ENCODE assay signal across 1 cellular context in the genomic region with DNA sequence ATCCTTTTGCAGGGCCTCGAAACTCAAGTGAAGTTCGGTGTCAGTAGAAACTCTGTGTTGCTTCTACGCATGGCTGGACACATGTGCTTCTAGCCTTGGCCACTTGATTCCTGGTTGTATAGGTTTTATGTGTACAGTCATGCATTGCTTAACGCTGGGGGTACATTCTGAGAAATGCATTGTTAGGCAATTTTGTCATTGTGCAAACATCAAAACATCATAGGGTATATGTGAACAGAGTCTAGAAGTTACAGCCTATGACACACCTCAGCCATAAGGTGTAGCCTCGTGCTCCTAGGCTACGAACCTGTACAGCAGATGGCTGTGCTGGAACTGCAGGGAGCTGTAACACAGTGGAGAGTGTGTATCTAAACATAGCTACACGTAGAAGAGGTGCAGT.
TF ChIP-seq lines count a peak whose summit lies in the region.

No MANE protein-coding gene starts in this region.

TF ChIP-seq in HepG2, 621 proteins besides CTCF, POLR2A, EP300 and RAD21:
- TF ChIP-seq, protein P1, sequence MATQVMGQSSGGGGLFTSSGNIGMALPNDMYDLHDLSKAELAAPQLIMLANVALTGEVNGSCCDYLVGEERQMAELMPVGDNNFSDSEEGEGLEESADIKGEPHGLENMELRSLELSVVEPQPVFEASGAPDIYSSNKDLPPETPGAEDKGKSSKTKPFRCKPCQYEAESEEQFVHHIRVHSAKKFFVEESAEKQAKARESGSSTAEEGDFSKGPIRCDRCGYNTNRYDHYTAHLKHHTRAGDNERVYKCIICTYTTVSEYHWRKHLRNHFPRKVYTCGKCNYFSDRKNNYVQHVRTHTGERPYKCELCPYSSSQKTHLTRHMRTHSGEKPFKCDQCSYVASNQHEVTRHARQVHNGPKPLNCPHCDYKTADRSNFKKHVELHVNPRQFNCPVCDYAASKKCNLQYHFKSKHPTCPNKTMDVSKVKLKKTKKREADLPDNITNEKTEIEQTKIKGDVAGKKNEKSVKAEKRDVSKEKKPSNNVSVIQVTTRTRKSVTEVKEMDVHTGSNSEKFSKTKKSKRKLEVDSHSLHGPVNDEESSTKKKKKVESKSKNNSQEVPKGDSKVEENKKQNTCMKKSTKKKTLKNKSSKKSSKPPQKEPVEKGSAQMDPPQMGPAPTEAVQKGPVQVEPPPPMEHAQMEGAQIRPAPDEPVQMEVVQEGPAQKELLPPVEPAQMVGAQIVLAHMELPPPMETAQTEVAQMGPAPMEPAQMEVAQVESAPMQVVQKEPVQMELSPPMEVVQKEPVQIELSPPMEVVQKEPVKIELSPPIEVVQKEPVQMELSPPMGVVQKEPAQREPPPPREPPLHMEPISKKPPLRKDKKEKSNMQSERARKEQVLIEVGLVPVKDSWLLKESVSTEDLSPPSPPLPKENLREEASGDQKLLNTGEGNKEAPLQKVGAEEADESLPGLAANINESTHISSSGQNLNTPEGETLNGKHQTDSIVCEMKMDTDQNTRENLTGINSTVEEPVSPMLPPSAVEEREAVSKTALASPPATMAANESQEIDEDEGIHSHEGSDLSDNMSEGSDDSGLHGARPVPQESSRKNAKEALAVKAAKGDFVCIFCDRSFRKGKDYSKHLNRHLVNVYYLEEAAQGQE (IDR thresholded peaks at IDR 0.05; ENCODE audit: borderline replicate concordance in 1 of 2, low read depth in 1 of 2, low read length in 2 of 2) = no peak
- no peak for TF ChIP-seq ZNF383 (CRISPR knock-in tag; IDR thresholded peaks at IDR 0.05; ENCODE audit: borderline replicate concordance)
- TF ChIP-seq MXD3 (CRISPR knock-in tag; IDR thresholded peaks at IDR 0.05) = no peak
- no peak for TF ChIP-seq ZNF431 (CRISPR knock-in tag; IDR thresholded peaks at IDR 0.05; ENCODE audit: borderline replicate concordance, low read depth)
- TF ChIP-seq ZNF549 (CRISPR knock-in tag; IDR thresholded peaks at IDR 0.05) = no peak
- TF ChIP-seq HHEX (CRISPR knock-in tag; IDR thresholded peaks at IDR 0.05) = no peak
- TF ChIP-seq SP4 (CRISPR knock-in tag; IDR thresholded peaks at IDR 0.05) = no peak
- 0 out of 2 replicates have a peak, but pooled peaks have one; percentile 25 for TF ChIP-seq CEBPB (IDR thresholded peaks at IDR 0.05; ENCODE audit: borderline replicate concordance, low read depth, low read length)
- TF ChIP-seq HNF4G (IDR thresholded peaks at IDR 0.05; ENCODE audit: borderline replicate concordance, low read depth, low read length) = no peak
- TF ChIP-seq HNF4G (CRISPR knock-in tag; IDR thresholded peaks at IDR 0.05; ENCODE audit: borderline replicate concordance, low read depth) = no peak
- TF ChIP-seq MAFK (conservative IDR thresholded peaks at IDR 0.05 in 1 of 2, IDR thresholded peaks at IDR 0.05 in 1 of 2; ENCODE audit: low read length in 2 of 2) = 0 out of 4 replicates have a peak, but pooled peaks of 1 of the 2 experiments have one; percentile 2
- TF ChIP-seq MAF1 (CRISPR knock-in tag; IDR thresholded peaks at IDR 0.05; ENCODE audit: borderline replicate concordance) = no peak
- no peak for TF ChIP-seq SALL2 (CRISPR knock-in tag; IDR thresholded peaks at IDR 0.05)
- no peak for TF ChIP-seq HNRNPUL1 (IDR thresholded peaks at IDR 0.05; ENCODE audit: low read depth, low read length)
- no peak for TF ChIP-seq ZFP82 (CRISPR knock-in tag; IDR thresholded peaks at IDR 0.05; ENCODE audit: borderline replicate concordance)
- no peak for TF ChIP-seq DBP (CRISPR knock-in tag; IDR thresholded peaks at IDR 0.05; ENCODE audit: not compliant biosample characterization)
